ENCODE assay signal across 8 cellular contexts in the genomic region with DNA sequence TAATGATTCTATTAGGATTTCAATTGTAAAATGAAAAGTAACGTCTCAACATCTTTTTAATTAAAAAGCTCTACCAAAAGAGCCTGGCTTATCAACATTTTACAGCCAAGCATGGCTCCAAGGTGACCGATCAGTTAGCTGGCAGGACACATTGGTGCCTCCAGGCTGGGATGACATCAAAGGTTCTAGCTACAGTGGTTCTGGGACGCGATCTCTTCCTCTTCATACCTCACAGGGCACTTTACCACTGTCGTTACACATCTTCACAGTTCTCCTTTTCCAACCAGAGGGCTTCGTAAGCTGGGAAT. TPM values are rescaled to one million over a fixed set of nuclear protein-coding genes. Genes with fewer than 3 reads are reported as not detected.
DNase-seq lines count a peak whose midpoint lies in the region; ATAC-seq, FAIRE-seq and TF ChIP-seq lines count a peak whose summit lies in the region.

No MANE protein-coding gene starts in this region.

- H3K36me3 Mint-ChIP-seq in effector memory CD8-positive, alpha-beta T cell (ENCODE audit: insufficient read depth): peaks cover 20% of the 10 kb centered on the region
- H3K36me3 Mint-ChIP-seq in naive thymus-derived CD8-positive, alpha-beta T cell: peaks cover 0 to 14% (median 0%) of the 10 kb centered on the region in 3 donors

- H3K36me3 ChIP-seq in MG63: peaks cover 21% of the 10 kb centered on the region

- no peak for TF ChIP-seq POLR2A in GM12891 (IDR thresholded peaks at IDR 0.05; ENCODE audit: low read depth, low read length)

- H3K9me3 Mint-ChIP-seq in effector memory CD8-positive, alpha-beta T cell: no peaks in the 10 kb centered on the region
- no peaks in the 10 kb centered on the region for H3K9me3 Mint-ChIP-seq in naive thymus-derived CD8-positive, alpha-beta T cell

- POLR2A ChIA-PET in naive thymus-derived CD8-positive, alpha-beta T cell (lab: Charles Lee): interaction anchor here (0.7 to 3.6 kb wide), 14 partner anchors 9 to 250 kb away, joined by 3 to 39 read pairs (median 4); a partner anchor contains a TSS

- H3K27me3 Mint-ChIP-seq in effector memory CD8-positive, alpha-beta T cell: no peaks in the 10 kb centered on the region
- no peaks in the 10 kb centered on the region for H3K27me3 Mint-ChIP-seq in naive thymus-derived CD8-positive, alpha-beta T cell

- peak overlapping the region; percentile 99 for H3K27ac Mint-ChIP-seq in effector memory CD8-positive, alpha-beta T cell
- peak overlapping the region; percentile 95 to 100 (median 99) for H3K27ac Mint-ChIP-seq in naive thymus-derived CD8-positive, alpha-beta T cell

- peaks cover 29 to 38% of the 10 kb centered on the region in 2 donors for H3K4me1 Mint-ChIP-seq in effector memory CD8-positive, alpha-beta T cell (ENCODE audit: low read depth in 2 of 2)
- H3K4me1 Mint-ChIP-seq in naive thymus-derived CD8-positive, alpha-beta T cell: peaks cover 31 to 62% (median 55%) of the 10 kb centered on the region in 4 donors

- DNase-seq in GM12891 (ENCODE audit: insufficient read length, low spot score): peak; percentile 8
- peak; percentile 10 for DNase-seq in MG63
- DNase-seq in effector memory CD8-positive, alpha-beta T cell: no peak
- DNase-seq in naive thymus-derived CD8-positive, alpha-beta T cell: peak in 2 of 10 donors; percentile 0 to 5
- no peak for DNase-seq in globus pallidus (ENCODE audit: low spot score)
- no peak for DNase-seq in stimulated activated CD4-positive, alpha-beta T cell treated with anti-CD3 and anti-CD28 coated beads, Interleukin-12 subunit alpha, Interleukin-12 subunit beta, amount 100 ng/mL, for 4 hours
- DNase-seq in pons (ENCODE audit: low spot score): no peak

- peak overlapping the region; percentile 95 to 98 for H3K4me3 Mint-ChIP-seq in effector memory CD8-positive, alpha-beta T cell
- H3K4me3 Mint-ChIP-seq in naive thymus-derived CD8-positive, alpha-beta T cell: peak overlapping the region; percentile 95 to 99 (median 98)

- ATAC-seq in GM21737 (IDR thresholded peaks at IDR 0.05; ENCODE audit: unreplicated experiment): peak; percentile 11
- no peak for ATAC-seq in effector memory CD8-positive, alpha-beta T cell (replicated peaks)
- ATAC-seq in naive thymus-derived CD8-positive, alpha-beta T cell: peak in 1 of 2 donors; percentile 11

- H3K27me3 ChIP-seq in MG63: no peaks in the 10 kb centered on the region

- H3K9me3 ChIP-seq in MG63: no peaks in the 10 kb centered on the region

- FAIRE-seq in GM12891 (lab: Jason Lieb, UNC): no peak

- H3K4me3 ChIP-seq in MG63: peak overlapping the region; percentile 99

TF ChIP-seq in GM12891, 5 proteins besides CTCF, POLR2A, EP300 and RAD21:
- TF ChIP-seq POU2F2 (IDR thresholded peaks at IDR 0.05; ENCODE audit: low read depth, low read length) (no peak), TAF1 (IDR thresholded peaks at IDR 0.05; ENCODE audit: low read depth, low read length) (no peak), PAX5 (IDR thresholded peaks at IDR 0.05; ENCODE audit: insufficient read depth, low read length, severe bottlenecking) (no peak), SPI1 (IDR thresholded peaks at IDR 0.05; ENCODE audit: low read depth, low read length) (0 out of 2 replicates have a peak, but pooled peaks have one; percentile 26), POLR2AphosphoS5 (IDR thresholded peaks at IDR 0.05; ENCODE audit: low read depth, low read length) (no peak)

RNA-seq across cellular contexts. Expression of a gene that starts 0.7 kb away (rescaled TPM):
- polyA plus RNA-seq in GM12891 (2012; ENCODE audit: low read depth, missing spikeins): 8.1 TPM
- total RNA-seq in MG63 (2014; rRNA removed; shearing (Covaris generic); ENCODE audit: low replicate concordance): 15.6 and 29.0 TPM in 2 replicates
- total RNA-seq in naive thymus-derived CD8-positive, alpha-beta T cell: 10 to 100 TPM; 51.9 to 66.8 TPM
- polyA plus RNA-seq in naive thymus-derived CD8-positive, alpha-beta T cell: 10 to 100 TPM in 1 of 3 donors, 1 to 10 TPM in 2; 9.4 to 11.1 (median 9.4) TPM

Comparison
In these comparisons a context has a peak if more than half of its experiments do, and no peak if none do; other contexts are left out.
1. DNase-seq: peak in GM12891 (single experiment) and MG63 (single experiment); none in effector memory CD8-positive, alpha-beta T cell (0 of 3), globus pallidus (single experiment), stimulated activated CD4-positive, alpha-beta T cell treated with anti-CD3 and anti-CD28 coated beads, Interleukin-12 subunit alpha, Interleukin-12 subunit beta, amount 100 ng/mL, for 4 hours (single experiment) and pons (single experiment).